In genomic region chr1:12052997-12053686, GRCh38 we compare ENCODE assay signal across 1 cellular context.
TF ChIP-seq lines count a peak whose summit lies in the region.

No MANE protein-coding gene starts in this region.

TF ChIP-seq in GM23338, 12 proteins besides CTCF, POLR2A, EP300 and RAD21 (continued from another document):
- TF ChIP-seq ETS1 (IDR thresholded peaks at IDR 0.05) (no peak), JUNB (IDR thresholded peaks at IDR 0.05; ENCODE audit: unreplicated experiment) (no peak), POLR2AphosphoS5 (IDR thresholded peaks at IDR 0.05; ENCODE audit: low read depth) (no peak), ZNF331 (CRISPR knock-in tag; IDR thresholded peaks at IDR 0.05; ENCODE audit: low read depth) (no peak), NANOG (IDR thresholded peaks at IDR 0.05; ENCODE audit: borderline replicate concordance) (no peak), EZH2phosphoT487 (IDR thresholded peaks at IDR 0.05; ENCODE audit: unreplicated experiment) (no peak), REST (IDR thresholded peaks at IDR 0.05; ENCODE audit: unreplicated experiment) (no peak), CREB1 (CRISPR knock-in tag; IDR thresholded peaks at IDR 0.05; ENCODE audit: low read depth) (no peak), ZNF114 (CRISPR knock-in tag; IDR thresholded peaks at IDR 0.05) (no peak), EZH2 (IDR thresholded peaks at IDR 0.05; ENCODE audit: low read depth, unreplicated experiment) (no peak), ZNF462 (CRISPR knock-in tag; IDR thresholded peaks at IDR 0.05) (no peak)
TF ChIP-seq in GM23338: peak in this region for 0.
